ENCODE assay signal across 40 cellular contexts in the genomic region with DNA sequence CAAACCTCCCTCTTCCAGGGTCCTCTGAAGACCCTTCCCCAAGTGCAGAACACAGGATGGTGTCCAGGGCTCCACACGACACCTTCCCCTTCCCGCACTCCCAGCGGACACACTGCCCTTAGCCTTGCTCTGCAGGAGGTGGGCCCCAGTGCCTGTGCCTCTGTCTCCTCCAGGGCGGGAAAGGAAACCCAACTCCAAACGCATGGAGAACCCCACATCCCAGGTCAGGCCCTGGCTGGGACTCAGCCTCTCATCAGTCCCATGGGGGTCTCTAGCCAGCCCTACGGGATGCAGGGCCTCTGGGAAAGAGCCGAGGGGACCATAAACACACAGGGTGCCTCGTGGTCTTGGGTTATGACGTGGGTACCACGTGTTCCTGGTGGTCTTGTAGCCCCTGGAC.
"Had no signal": no experiment of that assay in that cellular context is flagged by ENCODE, and none has a peak within 500 bp of the region (broad histone marks: within the 10 kb centered on the region; RNA-seq: fewer than 3 reads in every experiment).

No MANE protein-coding gene starts in this region.

- H3K4me3 Mint-ChIP-seq: activated naive CD4-positive, alpha-beta T cell treated with anti-CD3 and anti-CD28 coated beads for 36 hours; activated naive CD4-positive, alpha-beta T cell treated with anti-CD3 and anti-CD28 coated beads, Interleukin-2, amount 10 ng/mL, durations not matched to agents 7 days and 5 days; activated naive CD4-positive, alpha-beta T cell treated with anti-CD3 and anti-CD28 coated beads, Interleukin-2, amount 50 U/mL, for 24 hours; activated naive CD8-positive, alpha-beta T cell; activated naive CD8-positive, alpha-beta T cell treated with anti-CD3 and anti-CD28 coated beads for 36 hours; activated naive CD8-positive, alpha-beta T cell treated with anti-CD3 and anti-CD28 coated beads, Interleukin-2, amount 10 ng/mL, durations not matched to agents 7 days and 5 days; activated naive CD8-positive, alpha-beta T cell treated with anti-CD3 and anti-CD28 coated beads, Interleukin-2, amount 50 U/mL, for 24 hours; activated T-cell treated with anti-CD3 and anti-CD28 coated beads, Interleukin-2, amount 50 U/mL, for 24 hours; activated T-cell treated with anti-CD3 and anti-CD28 coated beads, Interleukin-2, amount 50 U/mL, for 4 hours; activated T-cell treated with anti-CD3 and anti-CD28 coated beads, Interleukin-2, amount 50 U/mL, for 72 hours; activated T-helper 1 cell treated with anti-CD3 and anti-CD28 coated beads, Interleukin-12 subunit alpha, Interleukin-12 subunit beta, Interleukin-2, Interleukin-4 antibody, amounts not matched to agents 30 ng/mL and 10 ng/mL and 1 ng/mL, durations not matched to agents 14 hours and 24 hours and 36 hours; activated T-helper 17 cell treated with anti-CD3 and anti-CD28 coated beads, Interleukin-2, amount 50 U/mL, for 72 hours; brain; central memory CD8-positive, alpha-beta T cell had no signal

- H3K27me3 ChIP-seq: adrenal gland, ascending aorta, body of pancreas, brain microvascular endothelial cell, breast epithelium, cardiac muscle cell had no signal

- H3K27me3 Mint-ChIP-seq: activated naive CD4-positive, alpha-beta T cell treated with anti-CD3 and anti-CD28 coated beads, Interleukin-2, amount 10 ng/mL, durations not matched to agents 7 days and 5 days; activated naive CD4-positive, alpha-beta T cell treated with anti-CD3 and anti-CD28 coated beads, Interleukin-2, amount 50 U/mL, for 24 hours; activated naive CD8-positive, alpha-beta T cell; activated naive CD8-positive, alpha-beta T cell treated with anti-CD3 and anti-CD28 coated beads for 36 hours; activated naive CD8-positive, alpha-beta T cell treated with anti-CD3 and anti-CD28 coated beads, Interleukin-2, amount 10 ng/mL, durations not matched to agents 7 days and 5 days; activated naive CD8-positive, alpha-beta T cell treated with anti-CD3 and anti-CD28 coated beads, Interleukin-2, amount 50 U/mL, for 24 hours; activated T-cell treated with anti-CD3 and anti-CD28 coated beads, Interleukin-2, amount 50 U/mL, for 24 hours; activated T-helper 17 cell treated with anti-CD3 and anti-CD28 coated beads, Interleukin-2, amount 50 U/mL, for 72 hours; central memory CD8-positive, alpha-beta T cell had no signal

- H3K4me1 ChIP-seq: ascending aorta, breast epithelium had no signal

- H3K36me3 ChIP-seq: adrenal gland, ascending aorta, brain microvascular endothelial cell, breast epithelium, cardiac muscle cell had no signal

- H3K9me3 Mint-ChIP-seq: activated naive CD4-positive, alpha-beta T cell treated with anti-CD3 and anti-CD28 coated beads, Interleukin-2, amount 50 U/mL, for 24 hours; central memory CD8-positive, alpha-beta T cell had no signal

- H3K27ac ChIP-seq: adrenal gland, ascending aorta, body of pancreas, brain microvascular endothelial cell, breast epithelium, cardiac muscle cell had no signal

- DNase-seq: activated effector memory CD4-positive, alpha-beta T cell treated with anti-CD3 and anti-CD28 coated beads, Interleukin-2, amount 50 U/mL, for 16 hours; activated effector memory CD4-positive, alpha-beta T cell treated with Interleukin-2 at 50 U/mL for 16 hours; activated gamma-delta T cell; activated gamma-delta T cell treated with Interleukin-2 at 50 U/mL for 16 hours; activated naive CD4-positive, alpha-beta T cell; activated naive CD4-positive, alpha-beta T cell treated with anti-CD3 and anti-CD28 coated beads for 36 hours; activated naive CD4-positive, alpha-beta T cell treated with anti-CD3 and anti-CD28 coated beads, Interleukin-2, amount 10 ng/mL, durations not matched to agents 7 days and 5 days; activated naive CD4-positive, alpha-beta T cell treated with anti-CD3 and anti-CD28 coated beads, Interleukin-2, amount 50 U/mL, for 16 hours; activated naive CD4-positive, alpha-beta T cell treated with Interleukin-2 at 50 U/mL for 16 hours; activated naive CD8-positive, alpha-beta T cell treated with anti-CD3 and anti-CD28 coated beads for 36 hours; activated naive CD8-positive, alpha-beta T cell treated with anti-CD3 and anti-CD28 coated beads, Interleukin-2, amount 10 ng/mL, durations not matched to agents 7 days and 5 days; activated naive CD8-positive, alpha-beta T cell treated with anti-CD3 and anti-CD28 coated beads, Interleukin-2, amount 50 U/mL, for 24 hours; activated T-cell treated with anti-CD3 and anti-CD28 coated beads, Interleukin-2, amount 50 U/mL, for 1 hour; activated T-cell treated with anti-CD3 and anti-CD28 coated beads, Interleukin-2, amount 50 U/mL, for 24 hours; activated T-cell treated with anti-CD3 and anti-CD28 coated beads, Interleukin-2, amount 50 U/mL, for 4 hours; activated T-cell treated with anti-CD3 and anti-CD28 coated beads, Interleukin-2, amount 50 U/mL, for 48 hours; activated T-cell treated with anti-CD3 and anti-CD28 coated beads, Interleukin-2, amount 50 U/mL, for 72 hours; adrenal gland; amniotic stem cell; amygdala; anterior cingulate cortex; aorta; body of pancreas; brain microvascular endothelial cell; caudate nucleus; central memory CD4-positive, alpha-beta T cell; cerebellar nuclear complex had no signal

- H3K4me3 ChIP-seq: adrenal gland, ascending aorta, body of pancreas, breast epithelium, cardiac muscle cell had no signal

- H3K36me3 Mint-ChIP-seq: activated naive CD4-positive, alpha-beta T cell treated with anti-CD3 and anti-CD28 coated beads, Interleukin-2, amount 50 U/mL, for 24 hours; activated naive CD8-positive, alpha-beta T cell treated with anti-CD3 and anti-CD28 coated beads for 36 hours; activated naive CD8-positive, alpha-beta T cell treated with anti-CD3 and anti-CD28 coated beads, Interleukin-2, amount 10 ng/mL, durations not matched to agents 7 days and 5 days; brain had no signal

- ATAC-seq: activated naive CD4-positive, alpha-beta T cell treated with anti-CD3 and anti-CD28 coated beads, Interleukin-2, amount 50 U/mL, for 72 hours; activated naive CD8-positive, alpha-beta T cell treated with anti-CD3 and anti-CD28 coated beads, Interleukin-2, amount 50 U/mL, for 24 hours; activated T-cell treated with anti-CD3 and anti-CD28 coated beads, Interleukin-2, amount 50 U/mL, for 4 hours; activated T-cell treated with anti-CD3 and anti-CD28 coated beads, Interleukin-2, amount 50 U/mL, for 72 hours; activated T-helper 17 cell treated with anti-CD3 and anti-CD28 coated beads, Interleukin-2, amount 50 U/mL, for 72 hours; body of pancreas had no signal

- FAIRE-seq: astrocyte, bronchial epithelial cell had no signal

- H3K27ac Mint-ChIP-seq: activated naive CD4-positive, alpha-beta T cell treated with anti-CD3 and anti-CD28 coated beads for 36 hours; activated naive CD4-positive, alpha-beta T cell treated with anti-CD3 and anti-CD28 coated beads, Interleukin-2, amount 10 ng/mL, durations not matched to agents 7 days and 5 days; activated naive CD4-positive, alpha-beta T cell treated with anti-CD3 and anti-CD28 coated beads, Interleukin-2, amount 50 U/mL, for 24 hours; activated naive CD4-positive, alpha-beta T cell treated with anti-CD3 and anti-CD28 coated beads, Interleukin-2, amount 50 U/mL, for 72 hours; activated naive CD8-positive, alpha-beta T cell; activated naive CD8-positive, alpha-beta T cell treated with anti-CD3 and anti-CD28 coated beads for 36 hours; activated naive CD8-positive, alpha-beta T cell treated with anti-CD3 and anti-CD28 coated beads, Interleukin-2, amount 10 ng/mL, durations not matched to agents 7 days and 5 days; activated naive CD8-positive, alpha-beta T cell treated with anti-CD3 and anti-CD28 coated beads, Interleukin-2, amount 50 U/mL, for 24 hours; activated T-cell treated with anti-CD3 and anti-CD28 coated beads, Interleukin-2, amount 50 U/mL, for 24 hours; activated T-cell treated with anti-CD3 and anti-CD28 coated beads, Interleukin-2, amount 50 U/mL, for 72 hours; activated T-helper 1 cell treated with anti-CD3 and anti-CD28 coated beads, Interleukin-12 subunit alpha, Interleukin-12 subunit beta, Interleukin-2, Interleukin-4 antibody, amounts not matched to agents 30 ng/mL and 10 ng/mL and 1 ng/mL, durations not matched to agents 14 hours and 24 hours and 36 hours; activated T-helper 17 cell treated with anti-CD3 and anti-CD28 coated beads, Interleukin-2, amount 50 U/mL, for 72 hours; activated T-helper 2 cell treated with anti-CD3 and anti-CD28 coated beads, Interferon-gamma antibody, Interleukin-2, Interleukin-4, amounts not matched to agents 10 μg/mL and 5 μg/mL and 100 μg/mL, durations not matched to agents 14 hours and 24 hours and 36 hours; brain had no signal
